Comparison of ENCODE assay signal across 18 cellular contexts in the genomic region with DNA sequence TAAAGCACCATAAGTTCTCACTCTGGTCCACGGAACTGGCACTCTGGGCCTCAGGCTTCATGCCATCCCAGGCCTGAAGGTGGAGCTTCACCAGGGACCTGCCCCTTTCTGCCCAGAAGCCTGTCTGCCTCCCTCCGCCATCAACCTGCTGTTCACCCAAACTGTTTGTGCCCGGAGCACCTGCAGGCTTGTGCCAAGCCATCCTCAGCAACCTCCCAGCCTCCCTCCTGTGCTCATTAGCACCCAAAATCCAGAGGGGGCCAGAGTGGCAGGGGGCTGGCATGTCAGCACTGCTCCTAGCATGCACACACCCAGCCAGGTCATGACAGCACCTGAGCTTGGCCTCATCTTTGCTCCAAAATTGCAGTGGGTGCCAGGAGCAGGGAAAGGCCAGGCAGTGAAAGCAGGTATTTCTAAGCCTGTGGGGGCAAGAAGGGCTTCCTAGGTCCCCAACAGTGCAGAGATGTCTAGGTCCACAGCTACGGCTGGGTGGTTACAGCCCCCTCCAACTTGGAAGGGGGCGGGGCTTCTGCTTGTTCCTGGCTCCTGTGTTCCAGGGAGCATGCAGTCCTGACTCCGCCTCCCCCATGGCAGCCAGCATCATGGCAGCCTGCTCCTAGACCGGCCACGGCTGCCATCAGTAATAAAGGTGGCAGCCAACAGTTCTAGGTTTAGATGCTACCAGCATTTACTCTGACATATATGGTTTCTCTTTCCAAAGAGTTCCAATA.
DNase-seq lines count a peak whose midpoint lies in the region; ATAC-seq, FAIRE-seq and TF ChIP-seq lines count a peak whose summit lies in the region.
"Had no signal": no experiment of that assay in that cellular context is flagged by ENCODE, and none has a peak within 500 bp of the region (broad histone marks: within the 10 kb centered on the region; RNA-seq: fewer than 3 reads in every experiment).

No MANE protein-coding gene starts in this region.

- DNase-seq in left cardiac atrium: peak; percentile 31
- DNase-seq in cardiac septum (ENCODE audit: low spot score): no peak
- DNase-seq in kidney: peak; percentile 54
- DNase-seq in colonic mucosa: no peak
- DNase-seq in HTR-8/SVneo (ENCODE audit: insufficient read length, low spot score): no peak
- no peak for DNase-seq in effector memory CD4-positive, alpha-beta T cell
- DNase-seq: BE2C, H7, HFFc6, KG1, NCI-H1092, NCI-H2081, NCI-H2171, NCI-H446, NCI-H526 had no signal

- FAIRE-seq in kidney (lab: Jason Lieb, UNC) (no peak), HTR-8/SVneo (lab: Jason Lieb, UNC) (no peak)
- FAIRE-seq: GM12891, RCC 7860 had no signal

- TF ChIP-seq CTCF in kidney (IDR thresholded peaks at IDR 0.05; ENCODE audit: borderline replicate concordance, extremely low read depth, insufficient read depth) (no peak), colonic mucosa (IDR thresholded peaks at IDR 0.05) (no peak)

- H3K27ac ChIP-seq in kidney (ENCODE audit: low read depth in 2 of 2, low read length in 2 of 2): no peak overlapping the region
- no peak overlapping the region for H3K27ac ChIP-seq in colonic mucosa
- no peak overlapping the region for H3K27ac ChIP-seq in effector memory CD4-positive, alpha-beta T cell (ENCODE audit: insufficient read depth, low read length, poor library complexity, severe bottlenecking)

- peak; percentile 53 to 57 for ATAC-seq in left cardiac atrium
- ATAC-seq in SK-N-SH treated with all-trans-retinoic acid at 6 μM for 48 hours: peak; percentile 32

- intact Hi-C loops in left cardiac atrium (cut with DNase I) (loop anchor here in 1 of 2 donors (5.0 to 10.0 kb wide), 3 partner anchors 102 to 500 kb away; no protein-coding TSS in a partner anchor), cardiac septum (cut with DNase I) (no loop called here), kidney (cut with DNase I) (no loop called here), colonic mucosa (cut with DNase I) (loop anchor here (10.0 kb wide), 1 partner anchor 110 kb away; no protein-coding TSS in a partner anchor)

- H3K4me3 ChIP-seq in kidney (ENCODE audit: low read length in 2 of 2) (no peak overlapping the region), colonic mucosa (no peak overlapping the region)
- H3K4me3 ChIP-seq in effector memory CD4-positive, alpha-beta T cell (ENCODE audit: insufficient read depth, low read depth, low read length, poor library complexity, severe bottlenecking): no peak overlapping the region

- H3K27me3 ChIP-seq in colonic mucosa: no peaks in the 10 kb centered on the region
- no peaks in the 10 kb centered on the region for H3K27me3 ChIP-seq in effector memory CD4-positive, alpha-beta T cell (replicated peaks; ENCODE audit: control insufficient read depth, insufficient read depth, low read length, poor library complexity, severe bottlenecking)
- H3K27me3 ChIP-seq: BE2C had no signal

- H3K9ac ChIP-seq in kidney (ENCODE audit: low read length in 2 of 2): no peak overlapping the region
- no peak overlapping the region for H3K9ac ChIP-seq in colonic mucosa (ENCODE audit: low read depth in 2 of 2, low read length in 2 of 2)

- H3K4me1 ChIP-seq in kidney (ENCODE audit: control insufficient read depth in 1 of 2, insufficient read depth in 1 of 2, low read depth in 1 of 2, low read length in 2 of 2) (no peaks in the 10 kb centered on the region), colonic mucosa (no peaks in the 10 kb centered on the region)
- no peaks in the 10 kb centered on the region for H3K4me1 ChIP-seq in effector memory CD4-positive, alpha-beta T cell (ENCODE audit: control insufficient read depth, insufficient read depth, low read length, poor library complexity, severe bottlenecking)
- H3K4me1 ChIP-seq: BE2C had no signal

- peaks cover 0 to 6% of the 10 kb centered on the region in 2 donors for H3K9me3 ChIP-seq in kidney (ENCODE audit: control insufficient read depth in 1 of 2, low read length in 2 of 2)
- no peaks in the 10 kb centered on the region for H3K9me3 ChIP-seq in colonic mucosa
- no peaks in the 10 kb centered on the region for H3K9me3 ChIP-seq in effector memory CD4-positive, alpha-beta T cell (ENCODE audit: control insufficient read depth, low read length)
- H3K9me3 ChIP-seq: BE2C had no signal

- H3K36me3 ChIP-seq in kidney (ENCODE audit: control insufficient read depth in 1 of 2, insufficient read depth in 2 of 2, low read length in 2 of 2): peaks cover 0 to 4% of the 10 kb centered on the region in 2 donors
- no peaks in the 10 kb centered on the region for H3K36me3 ChIP-seq in colonic mucosa
- H3K36me3 ChIP-seq in effector memory CD4-positive, alpha-beta T cell (ENCODE audit: control insufficient read depth, insufficient read depth, low read length): no peaks in the 10 kb centered on the region
- H3K36me3 ChIP-seq: BE2C had no signal

TF ChIP-seq in SK-N-SH treated with all-trans-retinoic acid at 6 μM for 48 hours, 23 proteins besides CTCF, POLR2A, EP300 and RAD21:
- TF ChIP-seq GLIS3 (CRISPR knock-in tag; IDR thresholded peaks at IDR 0.05) (no peak), ARNTL (CRISPR knock-in tag; IDR thresholded peaks at IDR 0.05; ENCODE audit: borderline replicate concordance, low read depth) (no peak), RARB (CRISPR knock-in tag; IDR thresholded peaks at IDR 0.05) (no peak), CSRNP3 (CRISPR knock-in tag; IDR thresholded peaks at IDR 0.05) (no peak), ZFP3 (CRISPR knock-in tag; IDR thresholded peaks at IDR 0.05) (no peak), PPARA (CRISPR knock-in tag; IDR thresholded peaks at IDR 0.05; ENCODE audit: borderline replicate concordance) (no peak), ZNF8 (CRISPR knock-in tag; IDR thresholded peaks at IDR 0.05) (no peak)
- TF ChIP-seq, protein P1, sequence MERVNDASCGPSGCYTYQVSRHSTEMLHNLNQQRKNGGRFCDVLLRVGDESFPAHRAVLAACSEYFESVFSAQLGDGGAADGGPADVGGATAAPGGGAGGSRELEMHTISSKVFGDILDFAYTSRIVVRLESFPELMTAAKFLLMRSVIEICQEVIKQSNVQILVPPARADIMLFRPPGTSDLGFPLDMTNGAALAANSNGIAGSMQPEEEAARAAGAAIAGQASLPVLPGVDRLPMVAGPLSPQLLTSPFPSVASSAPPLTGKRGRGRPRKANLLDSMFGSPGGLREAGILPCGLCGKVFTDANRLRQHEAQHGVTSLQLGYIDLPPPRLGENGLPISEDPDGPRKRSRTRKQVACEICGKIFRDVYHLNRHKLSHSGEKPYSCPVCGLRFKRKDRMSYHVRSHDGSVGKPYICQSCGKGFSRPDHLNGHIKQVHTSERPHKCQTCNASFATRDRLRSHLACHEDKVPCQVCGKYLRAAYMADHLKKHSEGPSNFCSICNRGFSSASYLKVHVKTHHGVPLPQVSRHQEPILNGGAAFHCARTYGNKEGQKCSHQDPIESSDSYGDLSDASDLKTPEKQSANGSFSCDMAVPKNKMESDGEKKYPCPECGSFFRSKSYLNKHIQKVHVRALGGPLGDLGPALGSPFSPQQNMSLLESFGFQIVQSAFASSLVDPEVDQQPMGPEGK (CRISPR knock-in tag; IDR thresholded peaks at IDR 0.05; ENCODE audit: borderline replicate concordance): no peak
- TF ChIP-seq, protein P2, sequence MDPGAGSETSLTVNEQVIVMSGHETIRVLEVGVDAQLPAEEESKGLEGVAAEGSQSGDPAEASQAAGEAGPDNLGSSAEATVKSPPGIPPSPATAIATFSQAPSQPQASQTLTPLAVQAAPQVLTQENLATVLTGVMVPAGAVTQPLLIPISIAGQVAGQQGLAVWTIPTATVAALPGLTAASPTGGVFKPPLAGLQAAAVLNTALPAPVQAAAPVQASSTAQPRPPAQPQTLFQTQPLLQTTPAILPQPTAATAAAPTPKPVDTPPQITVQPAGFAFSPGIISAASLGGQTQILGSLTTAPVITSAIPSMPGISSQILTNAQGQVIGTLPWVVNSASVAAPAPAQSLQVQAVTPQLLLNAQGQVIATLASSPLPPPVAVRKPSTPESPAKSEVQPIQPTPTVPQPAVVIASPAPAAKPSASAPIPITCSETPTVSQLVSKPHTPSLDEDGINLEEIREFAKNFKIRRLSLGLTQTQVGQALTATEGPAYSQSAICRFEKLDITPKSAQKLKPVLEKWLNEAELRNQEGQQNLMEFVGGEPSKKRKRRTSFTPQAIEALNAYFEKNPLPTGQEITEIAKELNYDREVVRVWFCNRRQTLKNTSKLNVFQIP (CRISPR knock-in tag; IDR thresholded peaks at IDR 0.05; ENCODE audit: borderline replicate concordance, low read depth): no peak

Comparison
In these comparisons a context has a peak if more than half of its experiments do, and no peak if none do; other contexts are left out.
1. DNase-seq: peak in left cardiac atrium (single experiment) and kidney (single experiment); none in cardiac septum (single experiment), colonic mucosa (single experiment), HTR-8/SVneo (single experiment) and effector memory CD4-positive, alpha-beta T cell (0 of 3).